Comparison of ENCODE assay signal across 14 cellular contexts in genomic region chr9:89721971-89722530, GRCh38.
DNase-seq lines count a peak whose midpoint lies in the region; ATAC-seq and TF ChIP-seq lines count a peak whose summit lies in the region.
"Had no signal": no experiment of that assay in that cellular context is flagged by ENCODE, and none has a peak within 500 bp of the region (broad histone marks: within the 10 kb centered on the region; RNA-seq: fewer than 3 reads in every experiment).

No MANE protein-coding gene starts in this region.

- H3K9ac ChIP-seq in BLaER1 treated with 17β-estradiol and CSF1 and Interleukin-3, amounts not matched to agents 10 nM and 100 nM, result peak overlapping the region in 3 of 11 experiments; percentile 16 to 57 (median 24); a peak in 2 of 22 replicates

- H3K36me3 ChIP-seq in BLaER1 treated with 17β-estradiol and CSF1 and Interleukin-3, amounts not matched to agents 10 nM and 100 nM, result no peaks in the 10 kb centered on the region
- H3K36me3 ChIP-seq in thyroid gland (no peaks in the 10 kb centered on the region), Caco-2 (ENCODE audit: control insufficient read depth, insufficient read depth, low read length) (no peaks in the 10 kb centered on the region)

- H3K36me3 Mint-ChIP-seq in Caco-2 (ENCODE audit: insufficient read depth, unreplicated experiment), result no peaks in the 10 kb centered on the region
- H3K36me3 Mint-ChIP-seq: CD8-positive, alpha-beta T cell had no signal

- H3K27ac Mint-ChIP-seq in Caco-2 (ENCODE audit: unreplicated experiment), result no peak overlapping the region
- H3K27ac Mint-ChIP-seq: CD8-positive, alpha-beta T cell had no signal

- no peak for TF ChIP-seq POLR2A in thyroid gland (IDR thresholded peaks at IDR 0.05)

- H3K4me3 Mint-ChIP-seq in Caco-2 (ENCODE audit: unreplicated experiment), result no peak overlapping the region
- H3K4me3 Mint-ChIP-seq: CD8-positive, alpha-beta T cell had no signal

- 78 to 86% methylated on average over 7 to 9 of the region's 9 CpGs for WGBS in thyroid gland, 2 donors

- H3K4me3 ChIP-seq in BLaER1 treated with 17β-estradiol and CSF1 and Interleukin-3, amounts not matched to agents 10 nM and 100 nM, result no peak overlapping the region
- H3K4me3 ChIP-seq in thyroid gland (replicated peaks in 1 of 3) (no peak overlapping the region), Caco-2 (ENCODE audit: low read depth, low read length) (no peak overlapping the region)
- H3K4me3 ChIP-seq: A549, K562 had no signal

- H3K4me2 ChIP-seq in BLaER1 treated with 17β-estradiol and CSF1 and Interleukin-3, amounts not matched to agents 10 nM and 100 nM, result peak overlapping the region; percentile 57 to 89 (median 79); a peak in 18 of 22 replicates
- H3K4me2 ChIP-seq: A549 had no signal

- TF ChIP-seq CTCF in thyroid gland (IDR thresholded peaks at IDR 0.05) (no peak), Caco-2 (IDR thresholded peaks at IDR 0.05; ENCODE audit: insufficient read depth in 1 of 2, low read depth in 1 of 2, low read length in 1 of 2, severe bottlenecking in 1 of 2, unreplicated experiment in 1 of 2) (no peak)

- peaks cover 28 to 41% (median 33%) of the 10 kb centered on the region in 10 experiments for H3K4me1 ChIP-seq in BLaER1 treated with 17β-estradiol and CSF1 and Interleukin-3, amounts not matched to agents 10 nM and 100 nM
- no peaks in the 10 kb centered on the region for H3K4me1 ChIP-seq in thyroid gland
- H3K4me1 ChIP-seq in Caco-2, result no peaks in the 10 kb centered on the region; the same call in 1 of the 2 replicates
- H3K4me1 ChIP-seq: A549 had no signal

- H3K4me1 Mint-ChIP-seq in Caco-2 (ENCODE audit: low read depth, unreplicated experiment), result no peaks in the 10 kb centered on the region

- peak overlapping the region in 8 of 11 experiments; percentile 22 to 71 (median 47); a peak in 10 of 22 replicates for H3K27ac ChIP-seq in BLaER1 treated with 17β-estradiol and CSF1 and Interleukin-3, amounts not matched to agents 10 nM and 100 nM
- H3K27ac ChIP-seq in thyroid gland, result no peak overlapping the region
- H3K27ac ChIP-seq: A549 had no signal

- BruUV-seq in Caco-2 (replicated peaks; lab: Mats Ljungman, UMichigan), result no TSS peak

- POLR2A ChIA-PET in Caco-2 (lab: Charles Lee), result no interaction called here

- H3K27me3 ChIP-seq in BLaER1 treated with 17β-estradiol and CSF1 and Interleukin-3, amounts not matched to agents 10 nM and 100 nM, result no peaks in the 10 kb centered on the region
- H3K27me3 ChIP-seq in thyroid gland (no peaks in the 10 kb centered on the region), Caco-2 (replicated peaks; ENCODE audit: control insufficient read depth, insufficient read depth, low read length) (no peaks in the 10 kb centered on the region)

- intact Hi-C loops in thyroid gland (cut with DNase I) (no loop called here), Caco-2 (cut with micrococcal nuclease; ENCODE audit: unreplicated experiment) (loop anchor here (1.0 kb wide), 1 partner anchor 74 kb away; no protein-coding TSS in a partner anchor)

- no peaks in the 10 kb centered on the region for H3K9me3 Mint-ChIP-seq in Caco-2 (ENCODE audit: unreplicated experiment)
- H3K9me3 Mint-ChIP-seq: CD8-positive, alpha-beta T cell had no signal

- peaks cover 0 to 14% (median 0%) of the 10 kb centered on the region in 11 experiments; a peak in 6 of 22 replicates for H3K9me3 ChIP-seq in BLaER1 treated with 17β-estradiol and CSF1 and Interleukin-3, amounts not matched to agents 10 nM and 100 nM (replicated peaks in 1 of 11)
- H3K9me3 ChIP-seq in thyroid gland, result no peaks in the 10 kb centered on the region
- no peaks in the 10 kb centered on the region for H3K9me3 ChIP-seq in Caco-2
- H3K9me3 ChIP-seq: A549 had no signal

- ATAC-seq in HG03520 (IDR thresholded peaks at IDR 0.05; ENCODE audit: unreplicated experiment), result no peak
- ATAC-seq: A549; CD8-positive, alpha-beta T cell; K562 had no signal

- DNase-seq in NCI-H524 treated with DMSO at 0.1 percent for 48 hours (lab: John Stamatoyannopoulos, UW) (peak; percentile 29), left kidney (ENCODE audit: low read depth, low spot score) (peak; percentile 41), thyroid gland (peak; percentile 1 to 6), glomerular visceral epithelial cell (ENCODE audit: extremely low spot score) (no peak), Caco-2 (no peak)
- DNase-seq: CD8-positive, alpha-beta T cell; DMS53; NCI-H187; NCI-H226; NCI-H526 treated with DMSO at 0.1 percent for 48 hours had no signal

- CTCF ChIA-PET in Caco-2 (lab: Charles Lee), result interaction anchor here (0.5 kb wide), 1 partner anchor 202 kb away, joined by 3 read pairs; no protein-coding TSS in a partner anchor

- no peaks in the 10 kb centered on the region for H3K27me3 Mint-ChIP-seq in Caco-2 (ENCODE audit: insufficient read depth, unreplicated experiment)

- no peaks in the 10 kb centered on the region for H4K20me1 ChIP-seq in BLaER1 treated with 17β-estradiol and CSF1 and Interleukin-3, amounts not matched to agents 10 nM and 100 nM

Comparison
In these comparisons a context has a peak if more than half of its experiments do, and no peak if none do; other contexts are left out.
1. H3K27ac ChIP-seq: peak in BLaER1 treated with 17β-estradiol and CSF1 and Interleukin-3, amounts not matched to agents 10 nM and 100 nM (8 of 11); none in thyroid gland (0 of 3).
2. DNase-seq: peak in NCI-H524 treated with DMSO at 0.1 percent for 48 hours (single experiment), left kidney (single experiment) and thyroid gland (2 of 2); none in glomerular visceral epithelial cell (single experiment) and Caco-2 (0 of 2).